Comparison of ENCODE assay signal across 9 cellular contexts in the genomic region with DNA sequence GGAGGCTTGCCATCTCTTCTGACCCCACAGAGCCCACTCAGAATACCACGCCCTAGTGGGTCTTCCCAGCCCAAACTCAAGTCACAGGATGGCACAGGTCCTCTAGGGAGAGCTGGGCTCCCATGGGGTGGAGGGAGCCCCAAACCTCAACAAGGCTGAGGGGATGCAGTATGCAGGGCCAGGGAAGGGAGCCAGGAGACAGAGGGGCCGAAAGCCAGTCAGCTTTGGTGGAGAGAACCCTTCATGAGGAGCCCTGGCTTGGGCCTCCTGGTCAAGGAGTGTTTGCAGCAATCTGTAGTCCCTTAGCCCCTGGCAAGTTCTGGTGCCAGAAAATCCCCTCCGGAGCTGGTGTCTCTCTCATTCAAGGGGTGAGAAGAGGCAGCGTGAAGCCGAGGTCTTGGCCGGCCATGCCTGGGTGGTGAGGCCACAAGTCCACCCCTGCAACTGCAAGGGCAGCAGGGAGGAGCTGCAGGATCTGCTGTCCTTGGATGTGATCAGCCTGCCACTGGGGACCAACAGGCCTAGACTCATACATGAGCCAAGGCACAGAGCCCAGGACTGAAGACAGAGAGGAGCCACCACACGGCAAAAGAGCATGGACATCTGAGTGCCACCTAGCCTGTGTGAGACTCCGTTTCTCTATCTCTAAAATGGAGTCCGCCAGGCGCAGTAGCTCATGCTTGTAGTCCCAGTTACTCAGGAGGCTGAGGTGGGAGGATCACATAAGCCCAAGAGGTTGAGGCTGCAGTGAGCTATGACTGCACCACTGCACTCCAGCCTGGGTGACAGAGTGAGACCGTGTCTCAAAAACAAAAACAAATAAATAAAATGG. TPM values are rescaled to one million over a fixed set of nuclear protein-coding genes. Genes with fewer than 3 reads are reported as not detected.
DNase-seq lines count a peak whose midpoint lies in the region; ATAC-seq and TF ChIP-seq lines count a peak whose summit lies in the region.
"Had no signal": no experiment of that assay in that cellular context is flagged by ENCODE, and none has a peak within 500 bp of the region (broad histone marks: within the 10 kb centered on the region; RNA-seq: fewer than 3 reads in every experiment).

No MANE protein-coding gene starts in this region.

- H3K4me1 ChIP-seq in breast epithelium (peaks cover 0 to 22% of the 10 kb centered on the region in 2 donors), lung (ENCODE audit: control insufficient read depth in 2 of 2, insufficient read depth in 2 of 2, low read length in 2 of 2) (peaks cover 0 to 2% of the 10 kb centered on the region in 2 donors), upper lobe of left lung (peaks cover 13 to 17% (median 14%) of the 10 kb centered on the region in 4 donors)

- H3K4me3 ChIP-seq in breast epithelium: no peak overlapping the region
- H3K4me3 ChIP-seq in lung: no peak overlapping the region
- H3K4me3 ChIP-seq in upper lobe of left lung: no peak overlapping the region

- H3K36me3 ChIP-seq in breast epithelium (no peaks in the 10 kb centered on the region), lung (ENCODE audit: control insufficient read depth in 2 of 2, insufficient read depth in 2 of 2, low read length in 2 of 2) (peaks cover 0 to 35% of the 10 kb centered on the region in 2 donors), upper lobe of left lung (peaks cover 17 to 52% (median 27%) of the 10 kb centered on the region in 4 donors)

- no peaks in the 10 kb centered on the region for H3K9me3 ChIP-seq in breast epithelium
- H3K9me3 ChIP-seq in lung (ENCODE audit: control insufficient read depth in 2 of 2, insufficient read depth in 1 of 2, low read length in 1 of 2): no peaks in the 10 kb centered on the region
- H3K9me3 ChIP-seq in upper lobe of left lung: no peaks in the 10 kb centered on the region

- peak overlapping the region; percentile 73 for H3K27ac Mint-ChIP-seq in activated T-cell treated with anti-CD3 and anti-CD28 coated beads, Interleukin-2, amount 50 U/mL, for 72 hours

- peaks cover 4 to 22% of the 10 kb centered on the region in 2 donors for H3K36me3 Mint-ChIP-seq in activated T-cell treated with anti-CD3 and anti-CD28 coated beads, Interleukin-2, amount 50 U/mL, for 72 hours (ENCODE audit: insufficient read depth in 2 of 2)

- H3K4me1 Mint-ChIP-seq in activated T-cell treated with anti-CD3 and anti-CD28 coated beads, Interleukin-2, amount 50 U/mL, for 72 hours (ENCODE audit: low read depth): peaks cover 39% of the 10 kb centered on the region

- H3K27me3 ChIP-seq in breast epithelium: no peaks in the 10 kb centered on the region
- H3K27me3 ChIP-seq in lung (ENCODE audit: control insufficient read depth, insufficient read depth): no peaks in the 10 kb centered on the region
- H3K27me3 ChIP-seq in upper lobe of left lung: no peaks in the 10 kb centered on the region

- peak overlapping the region; percentile 76 to 81 for H3K27ac ChIP-seq in breast epithelium
- peak overlapping the region in 1 of 2 donors; percentile 37 for H3K27ac ChIP-seq in lung (ENCODE audit: low read depth in 1 of 2, low read length in 1 of 2)
- H3K27ac ChIP-seq in upper lobe of left lung: peak overlapping the region; percentile 55 to 78 (median 62)

- no peak for DNase-seq in activated T-cell treated with anti-CD3 and anti-CD28 coated beads, Interleukin-2, amount 50 U/mL, for 72 hours
- no peak for DNase-seq in activated T-cell treated with anti-CD3 and anti-CD28 coated beads, Interleukin-2, amount 50 U/mL, for 48 hours
- DNase-seq in breast epithelium (ENCODE audit: low spot score in 2 of 2): peak in 1 of 2 donors; percentile 46
- peak; percentile 31 for DNase-seq in lung (ENCODE audit: low spot score)
- peak; percentile 73 to 82 for DNase-seq in upper lobe of left lung
- DNase-seq in hepatic stellate cell (ENCODE audit: low spot score): no peak
- no peak for DNase-seq in NCI-H2227 treated with DMSO at 0.1 percent for 48 hours (lab: John Stamatoyannopoulos, UW)
- DNase-seq: stimulated activated CD8-positive, alpha-beta memory T cell treated with anti-CD3 and anti-CD28 coated beads, Interleukin-4, amount 100 ng/mL, for 48 hours had no signal

- intact Hi-C loops in breast epithelium (cut with DNase I; ENCODE audit: low total_unique reads): no loop called here

- H3K9me3 Mint-ChIP-seq in activated T-cell treated with anti-CD3 and anti-CD28 coated beads, Interleukin-2, amount 50 U/mL, for 72 hours: no peaks in the 10 kb centered on the region

- peak; percentile 18 to 28 for ATAC-seq in activated T-cell treated with anti-CD3 and anti-CD28 coated beads, Interleukin-2, amount 50 U/mL, for 72 hours (replicated peaks in 1 of 2)
- no peak for ATAC-seq in lung (ENCODE audit: insufficient read depth, low FRiP score)
- peak; percentile 8 to 27 for ATAC-seq in upper lobe of left lung (ENCODE audit: low FRiP score in 2 of 2)
- no peak for ATAC-seq in HG03565 (IDR thresholded peaks at IDR 0.05; ENCODE audit: unreplicated experiment)

- no peaks in the 10 kb centered on the region for H3K27me3 Mint-ChIP-seq in activated T-cell treated with anti-CD3 and anti-CD28 coated beads, Interleukin-2, amount 50 U/mL, for 72 hours (ENCODE audit: low read depth)

- 89 to 94% methylated on average over 11 of the region's 11 CpGs for WGBS in lung, 2 donors
- WGBS in upper lobe of left lung, 2 donors: 88 to 92% methylated on average over 10 to 11 of the region's 11 CpGs

- H3K4me3 Mint-ChIP-seq in activated T-cell treated with anti-CD3 and anti-CD28 coated beads, Interleukin-2, amount 50 U/mL, for 72 hours: no peak overlapping the region

- no peak for TF ChIP-seq EP300 in upper lobe of left lung (IDR thresholded peaks at IDR 0.05)

- TF ChIP-seq CTCF in breast epithelium (IDR thresholded peaks at IDR 0.05): no peak
- TF ChIP-seq CTCF in lung (IDR thresholded peaks at IDR 0.05; ENCODE audit: control extremely low read depth, extremely low read depth): no peak
- TF ChIP-seq CTCF in upper lobe of left lung (IDR thresholded peaks at IDR 0.05): no peak

- no peak for TF ChIP-seq POLR2A in breast epithelium (IDR thresholded peaks at IDR 0.05)
- TF ChIP-seq POLR2A in upper lobe of left lung (IDR thresholded peaks at IDR 0.05): peak in 1 of 4 donors; percentile 40

RNA-seq across cellular contexts. Expression of a gene that starts 24.1 kb away (rescaled TPM):
- total RNA-seq in activated T-cell treated with anti-CD3 and anti-CD28 coated beads, Interleukin-2, amount 50 U/mL, for 72 hours: 1,000 to 10,000 TPM in 1 of 2 donors, 100 to 1,000 TPM in 1; 678 to 1,151 TPM
- 100 to 1,000 TPM; 323 to 391 (median 351) TPM for total RNA-seq in breast epithelium
- total RNA-seq in lung: 100 to 1,000 TPM; 518 to 912 TPM
- polyA plus RNA-seq in lung: 1,000 to 10,000 TPM in 1 of 2 donors, 100 to 1,000 TPM in 1; 481 to 1,176 TPM
- 1,000 to 10,000 TPM in 3 of 6 donors, 100 to 1,000 TPM in 3; 245 to 3,084 (median 1,019) TPM for total RNA-seq in upper lobe of left lung

RNA-seq across cellular contexts. Expression of a gene that starts 52.2 kb away (rescaled TPM):
- total RNA-seq in activated T-cell treated with anti-CD3 and anti-CD28 coated beads, Interleukin-2, amount 50 U/mL, for 72 hours: over 10,000 TPM in 1 of 2 donors, 1,000 to 10,000 TPM in 1; 8,391 to 13,279 TPM
- total RNA-seq in breast epithelium: over 10,000 TPM; 14,217 to 22,312 (median 18,959) TPM
- total RNA-seq in lung: over 10,000 TPM; 10,633 to 48,332 TPM
- 1,000 to 10,000 TPM in 1 of 2 donors, 100 to 1,000 TPM in 1; 125 to 2,965 TPM for polyA plus RNA-seq in lung
- total RNA-seq in upper lobe of left lung: over 10,000 TPM in 5 of 6 donors, 1,000 to 10,000 TPM in 1; 9,697 to 52,390 (median 19,698) TPM

Comparison
In these comparisons a context has a peak if more than half of its experiments do, and no peak if none do; other contexts are left out.
1. ATAC-seq: peak in activated T-cell treated with anti-CD3 and anti-CD28 coated beads, Interleukin-2, amount 50 U/mL, for 72 hours (2 of 2) and upper lobe of left lung (2 of 2); none in lung (single experiment) and HG03565 (single experiment).
2. DNase-seq: peak in lung (single experiment) and upper lobe of left lung (2 of 2); none in activated T-cell treated with anti-CD3 and anti-CD28 coated beads, Interleukin-2, amount 50 U/mL, for 72 hours (0 of 2), activated T-cell treated with anti-CD3 and anti-CD28 coated beads, Interleukin-2, amount 50 U/mL, for 48 hours (0 of 2), hepatic stellate cell (single experiment) and NCI-H2227 treated with DMSO at 0.1 percent for 48 hours (single experiment).